In genomic region chr16:88558457-88559442, GRCh38 we compare ENCODE assay signal across 8 cellular contexts. TPM values are rescaled to one million over a fixed set of nuclear protein-coding genes. Genes with fewer than 3 reads are reported as not detected.
A peak's percentile ranks its signal among the peaks of the same experiment; 100 is the strongest.
DNase-seq lines count a peak whose midpoint lies in the region; ATAC-seq and TF ChIP-seq lines count a peak whose summit lies in the region.

No MANE protein-coding gene starts in this region.

- TF ChIP-seq CTCF in GM12875 (IDR thresholded peaks at IDR 0.05; ENCODE audit: borderline replicate concordance, insufficient read depth, low read depth, low read length) (peak; percentile 49; the same call in 1 of the 2 replicates), MCF 10A (IDR thresholded peaks at IDR 0.05; ENCODE audit: unreplicated experiment) (peak; percentile 41), uterus (IDR thresholded peaks at IDR 0.05) (peak; percentile 7 to 37 (median 26))

- ATAC-seq in HG02973 (IDR thresholded peaks at IDR 0.05; ENCODE audit: unreplicated experiment), result no peak

- H3K36me3 Mint-ChIP-seq in MCF 10A (ENCODE audit: insufficient read depth, unreplicated experiment), result peaks cover 5% of the 10 kb centered on the region
- no peaks in the 10 kb centered on the region for H3K36me3 Mint-ChIP-seq in CD8-positive, alpha-beta memory T cell

- DNase-seq in AG08395 (ENCODE audit: low spot score), result peak; percentile 56
- DNase-seq in NCI-H526 treated with DMSO at 0.1 percent for 48 hours (lab: John Stamatoyannopoulos, UW), result peak; percentile 38
- DNase-seq in MCF 10A (ENCODE audit: unreplicated experiment), result peak; percentile 47
- peak; percentile 78 for DNase-seq in left kidney (ENCODE audit: low read depth, low spot score)
- peak; percentile 52 to 59 for DNase-seq in uterus
- no peak for DNase-seq in CD8-positive, alpha-beta memory T cell

- H3K27ac ChIP-seq in uterus, result no peak overlapping the region
- H3K27ac ChIP-seq in CD8-positive, alpha-beta memory T cell (ENCODE audit: low read depth, low read length), result no peak overlapping the region

- H3K27me3 Mint-ChIP-seq in MCF 10A (ENCODE audit: insufficient read depth, unreplicated experiment), result peaks cover 12% of the 10 kb centered on the region
- H3K27me3 Mint-ChIP-seq in CD8-positive, alpha-beta memory T cell, result peaks cover 0 to 16% of the 10 kb centered on the region in 2 donors

- no peak overlapping the region for H3K4me3 Mint-ChIP-seq in MCF 10A (ENCODE audit: unreplicated experiment)
- no peak overlapping the region for H3K4me3 Mint-ChIP-seq in CD8-positive, alpha-beta memory T cell

- no peak for TF ChIP-seq POLR2A in uterus (IDR thresholded peaks at IDR 0.05)

- no peaks in the 10 kb centered on the region for H3K36me3 ChIP-seq in uterus
- no peaks in the 10 kb centered on the region for H3K36me3 ChIP-seq in CD8-positive, alpha-beta memory T cell (ENCODE audit: insufficient read depth, low read length)

- H3K4me1 ChIP-seq in uterus, result no peaks in the 10 kb centered on the region
- H3K4me1 ChIP-seq in CD8-positive, alpha-beta memory T cell (ENCODE audit: insufficient read depth, low read length), result peaks cover 3% of the 10 kb centered on the region

- POLR2A ChIA-PET in MCF 10A (lab: Yijun Ruan, JAX), result interaction anchor here (0.6 kb wide), 1 partner anchor 18 kb away, joined by 3 read pairs; no protein-coding TSS in a partner anchor
- POLR2A ChIA-PET in CD8-positive, alpha-beta memory T cell (lab: Charles Lee), result no interaction called here

- CTCF ChIA-PET in MCF 10A (lab: Yijun Ruan, JAX), result interaction anchor here (0.6 to 1.1 kb wide), 6 partner anchors 25 to 319 kb away, joined by 3 to 4 read pairs (median 3); no protein-coding TSS in a partner anchor
- CTCF ChIA-PET in CD8-positive, alpha-beta memory T cell (lab: Charles Lee), result interaction anchor here (1.0 kb wide), 1 partner anchor 12 kb away, joined by 3 read pairs; no protein-coding TSS in a partner anchor

- no peak overlapping the region for H3K27ac Mint-ChIP-seq in MCF 10A (ENCODE audit: low read depth, unreplicated experiment)
- peak overlapping the region in 1 of 8 donors; percentile 24 for H3K27ac Mint-ChIP-seq in CD8-positive, alpha-beta memory T cell

- H3K27me3 ChIP-seq in uterus, result no peaks in the 10 kb centered on the region
- no peaks in the 10 kb centered on the region for H3K27me3 ChIP-seq in CD8-positive, alpha-beta memory T cell (ENCODE audit: insufficient read depth, low read length, poor library complexity, severe bottlenecking)

- H3K4me3 ChIP-seq in GM12875 (ENCODE audit: low read depth, low read length) (no peak overlapping the region), uterus (no peak overlapping the region)
- no peak overlapping the region for H3K4me3 ChIP-seq in CD8-positive, alpha-beta memory T cell (ENCODE audit: low read length)

- no peaks in the 10 kb centered on the region for H3K9me3 ChIP-seq in uterus
- H3K9me3 ChIP-seq in CD8-positive, alpha-beta memory T cell (ENCODE audit: low read length), result no peaks in the 10 kb centered on the region

- BruUV-seq in MCF 10A (replicated peaks; lab: Mats Ljungman, UMichigan), result no TSS peak

- no peaks in the 10 kb centered on the region for H3K4me1 Mint-ChIP-seq in MCF 10A (ENCODE audit: insufficient read depth, unreplicated experiment)
- H3K4me1 Mint-ChIP-seq in CD8-positive, alpha-beta memory T cell, result peaks cover 3 to 7% (median 3%) of the 10 kb centered on the region in 3 donors

- intact Hi-C loops in MCF 10A (cut with micrococcal nuclease), result no loop called here
- intact Hi-C loops in uterus (cut with DNase I; ENCODE audit: low total_unique reads), result no loop called here

- H3K9me3 Mint-ChIP-seq in MCF 10A (ENCODE audit: unreplicated experiment), result no peaks in the 10 kb centered on the region
- peaks cover 0 to 2% (median 0%) of the 10 kb centered on the region in 5 donors for H3K9me3 Mint-ChIP-seq in CD8-positive, alpha-beta memory T cell

RNA-seq across cellular contexts. Expression of gene ZC3H18, which starts 11.5 kb away (rescaled TPM):
- total RNA-seq in MCF 10A (2022) (34.4 and 40.5 TPM in 2 replicates), uterus (10 to 100 TPM in 2 of 4 donors, 1 to 10 TPM in 1, under 1 TPM in 1; 0.88 to 58.8 (median 9.5) TPM)
- total RNA-seq in CD8-positive, alpha-beta memory T cell, result 100 to 1,000 TPM in 1 of 2 experiments, 10 to 100 TPM in 1; 91.4 to 102 TPM
- 21.6 TPM for polyA plus RNA-seq in CD8-positive, alpha-beta memory T cell

Comparison
In these comparisons a context has a peak if more than half of its experiments do, and no peak if none do; other contexts are left out.
1. DNase-seq: peak in AG08395 (single experiment), NCI-H526 treated with DMSO at 0.1 percent for 48 hours (single experiment), MCF 10A (single experiment), left kidney (single experiment) and uterus (2 of 2); none in CD8-positive, alpha-beta memory T cell (0 of 5).
2. Peak in every context shown above with its lines, with median percentiles within 50 percentile points of each other: CTCF ChIP-seq.